ENCODE assay signal across 8 cellular contexts in genomic region chr5:134543820-134544692, GRCh38. TPM values are rescaled to one million over a fixed set of nuclear protein-coding genes. Genes with fewer than 3 reads are reported as not detected.
DNase-seq lines count a peak whose midpoint lies in the region; ATAC-seq, FAIRE-seq and TF ChIP-seq lines count a peak whose summit lies in the region.

No MANE protein-coding gene starts in this region.

- peak overlapping the region; percentile 97 to 99 (median 99) for H3K27ac Mint-ChIP-seq in IgD-negative memory B cell

- no peak for TF ChIP-seq CTCF in uterus (IDR thresholded peaks at IDR 0.05)

- H3K27me3 Mint-ChIP-seq in IgD-negative memory B cell, result no peaks in the 10 kb centered on the region

- H3K27me3 ChIP-seq in effector memory CD4-positive, alpha-beta T cell (replicated peaks; ENCODE audit: control insufficient read depth, insufficient read depth, low read length, poor library complexity, severe bottlenecking), result no peaks in the 10 kb centered on the region
- H3K27me3 ChIP-seq in uterus, result no peaks in the 10 kb centered on the region

- peak; percentile 42 for ATAC-seq in GM21367 (IDR thresholded peaks at IDR 0.05; ENCODE audit: unreplicated experiment)

- H3K27ac ChIP-seq in effector memory CD4-positive, alpha-beta T cell (ENCODE audit: insufficient read depth, low read length, poor library complexity, severe bottlenecking), result peak overlapping the region; percentile 60
- peak overlapping the region; percentile 58 to 59 for H3K27ac ChIP-seq in uterus

- H3K9me3 ChIP-seq in effector memory CD4-positive, alpha-beta T cell (ENCODE audit: control insufficient read depth, low read length), result no peaks in the 10 kb centered on the region
- H3K9me3 ChIP-seq in uterus, result no peaks in the 10 kb centered on the region

- H3K36me3 Mint-ChIP-seq in IgD-negative memory B cell, result peaks cover 11% of the 10 kb centered on the region

- no peaks in the 10 kb centered on the region for H3K9me3 Mint-ChIP-seq in IgD-negative memory B cell

- DNase-seq in GM12891 (ENCODE audit: insufficient read length, low spot score), result peak; percentile 56
- peak in 1 of 3 donors; percentile 28 for DNase-seq in effector memory CD4-positive, alpha-beta T cell
- DNase-seq in uterus, result no peak
- no peak for DNase-seq in NCI-H2196 (lab: John Stamatoyannopoulos, UW; ENCODE audit: unreplicated experiment)
- no peak for DNase-seq in GOT3 (lab: John Stamatoyannopoulos, UW)
- DNase-seq in NCI-H1105 treated with DMSO at 0.1 percent for 48 hours (lab: John Stamatoyannopoulos, UW), result no peak

- peaks cover 52 to 71% (median 68%) of the 10 kb centered on the region in 3 donors for H3K4me1 Mint-ChIP-seq in IgD-negative memory B cell

- TF ChIP-seq POLR2A in GM12891 (IDR thresholded peaks at IDR 0.05; ENCODE audit: low read depth, low read length) (peak; percentile 80), uterus (IDR thresholded peaks at IDR 0.05) (no peak)

- peaks cover 26% of the 10 kb centered on the region for H3K4me1 ChIP-seq in effector memory CD4-positive, alpha-beta T cell (ENCODE audit: control insufficient read depth, insufficient read depth, low read length, poor library complexity, severe bottlenecking)
- peaks cover 7 to 31% of the 10 kb centered on the region in 2 donors for H3K4me1 ChIP-seq in uterus

- H3K36me3 ChIP-seq in effector memory CD4-positive, alpha-beta T cell (ENCODE audit: control insufficient read depth, insufficient read depth, low read length), result peaks cover 45% of the 10 kb centered on the region
- no peaks in the 10 kb centered on the region for H3K36me3 ChIP-seq in uterus

- peak; percentile 85 for FAIRE-seq in GM12891 (lab: Jason Lieb, UNC)

- H3K4me3 ChIP-seq in effector memory CD4-positive, alpha-beta T cell (ENCODE audit: insufficient read depth, low read depth, low read length, poor library complexity, severe bottlenecking), result peak overlapping the region; percentile 3
- no peak overlapping the region for H3K4me3 ChIP-seq in uterus

- peak overlapping the region; percentile 79 to 92 (median 88) for H3K4me3 Mint-ChIP-seq in IgD-negative memory B cell

- intact Hi-C loops in uterus (cut with DNase I; ENCODE audit: low total_unique reads), result no loop called here

TF ChIP-seq in GM12891, 5 proteins besides CTCF, POLR2A, EP300 and RAD21:
- TF ChIP-seq TAF1 (IDR thresholded peaks at IDR 0.05; ENCODE audit: low read depth, low read length) (peak; percentile 64; the same call in 1 of the 2 replicates), POU2F2 (IDR thresholded peaks at IDR 0.05; ENCODE audit: low read depth, low read length) (no peak), PAX5 (IDR thresholded peaks at IDR 0.05; ENCODE audit: insufficient read depth, low read length, severe bottlenecking) (no peak), POLR2AphosphoS5 (IDR thresholded peaks at IDR 0.05; ENCODE audit: low read depth, low read length) (peak; percentile 70), SPI1 (IDR thresholded peaks at IDR 0.05; ENCODE audit: low read depth, low read length) (peak; percentile 80)

RNA-seq across cellular contexts. Expression of gene JADE2, which starts 18.6 kb away (rescaled TPM):
- 19.6 TPM for polyA plus RNA-seq in GM12891 (2012; ENCODE audit: low read depth, missing spikeins)
- polyA plus RNA-seq in IgD-negative memory B cell, result 46.7 TPM
- 10 to 100 TPM; 15.8 to 95.8 (median 16.7) TPM for total RNA-seq in uterus
